In the genomic region with DNA sequence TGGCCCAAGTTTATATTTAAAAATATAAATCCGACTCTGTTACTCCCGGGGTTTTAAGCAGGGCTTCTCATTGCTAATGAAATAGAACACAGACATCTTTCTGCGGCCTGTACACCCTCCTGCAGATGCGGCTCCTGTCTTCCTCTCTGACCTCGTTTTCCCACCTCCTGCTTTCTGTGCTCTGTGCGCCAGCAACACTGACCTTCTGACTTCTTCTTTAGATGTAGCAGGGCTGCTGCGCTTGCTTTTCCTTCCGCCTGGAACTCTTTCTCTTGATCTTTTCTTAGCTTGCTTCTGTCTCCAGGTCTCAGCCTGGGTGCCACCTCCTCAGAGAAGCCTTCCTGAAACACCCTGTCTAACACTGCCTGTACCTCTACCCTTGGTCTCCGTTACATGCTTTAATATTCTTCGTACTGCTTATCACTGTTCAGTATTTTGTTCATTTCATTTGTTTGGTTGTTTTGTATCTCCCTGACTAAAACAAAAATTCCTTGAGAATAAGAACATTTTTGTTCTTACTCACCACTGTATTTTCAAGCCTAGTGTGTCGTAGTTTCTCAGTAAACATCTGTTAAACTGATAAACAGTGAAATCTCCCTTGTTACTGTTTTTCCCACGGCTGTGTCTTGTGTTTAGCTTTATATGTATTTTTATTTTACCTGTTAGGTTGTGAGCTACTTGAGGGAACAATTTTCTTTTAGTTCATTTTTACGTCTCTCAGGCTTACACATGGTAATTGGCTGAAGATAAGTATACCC, we compare ENCODE assay signal across 2 cellular contexts.
TF ChIP-seq lines count a peak whose summit lies in the region.

No MANE protein-coding gene starts in this region.

TF ChIP-seq in IMR-90, 13 proteins besides CTCF, POLR2A, EP300 and RAD21:
- TF ChIP-seq FOS (IDR thresholded peaks at IDR 0.05; ENCODE audit: low read depth, low read length), result peak; percentile 5; the same call in 1 of the 2 replicates
- TF ChIP-seq, protein P1, sequence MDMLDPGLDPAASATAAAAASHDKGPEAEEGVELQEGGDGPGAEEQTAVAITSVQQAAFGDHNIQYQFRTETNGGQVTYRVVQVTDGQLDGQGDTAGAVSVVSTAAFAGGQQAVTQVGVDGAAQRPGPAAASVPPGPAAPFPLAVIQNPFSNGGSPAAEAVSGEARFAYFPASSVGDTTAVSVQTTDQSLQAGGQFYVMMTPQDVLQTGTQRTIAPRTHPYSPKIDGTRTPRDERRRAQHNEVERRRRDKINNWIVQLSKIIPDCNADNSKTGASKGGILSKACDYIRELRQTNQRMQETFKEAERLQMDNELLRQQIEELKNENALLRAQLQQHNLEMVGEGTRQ (IDR thresholded peaks at IDR 0.05; ENCODE audit: low read depth, low read length), result no peak
- TF ChIP-seq MAZ (IDR thresholded peaks at IDR 0.05; ENCODE audit: borderline replicate concordance, low read depth, low read length), result no peak

TF ChIP-seq in K562, 482 proteins besides CTCF, POLR2A, EP300 and RAD21:
- TF ChIP-seq ZNF512 (tag; IDR thresholded peaks at IDR 0.05) (no peak), ZFP36 (IDR thresholded peaks at IDR 0.05; ENCODE audit: low read depth, low read length, partially characterized antibody) (peak; percentile 34)
